Comparison of ENCODE assay signal across 8 cellular contexts in genomic region chr15:50908209-50909043, GRCh38. TPM values are rescaled to one million over a fixed set of nuclear protein-coding genes. Genes with fewer than 3 reads are reported as not detected.
DNase-seq lines count a peak whose midpoint lies in the region; ATAC-seq, FAIRE-seq and TF ChIP-seq lines count a peak whose summit lies in the region.

AP4E1 (plus strand) TSS chr15:50908683; CDS start chr15:50908779, 96 bp downstream.

- peak within 1 kb of the TSS; percentile 100 for H3K27ac ChIP-seq in RWPE1

- H3K4me1 Mint-ChIP-seq in activated T-helper 17 cell treated with anti-CD3 and anti-CD28 coated beads, Interleukin-2, amount 50 U/mL, for 72 hours = peaks cover 12% of the 10 kb centered on the region
- H3K4me1 Mint-ChIP-seq in natural killer cell = peaks cover 26 to 28% of the 10 kb centered on the region in 2 donors

- H3K27me3 Mint-ChIP-seq in activated T-helper 17 cell treated with anti-CD3 and anti-CD28 coated beads, Interleukin-2, amount 50 U/mL, for 72 hours = no peaks in the 10 kb centered on the region
- H3K27me3 Mint-ChIP-seq in natural killer cell (ENCODE audit: low read depth in 2 of 2) = no peaks in the 10 kb centered on the region

- intact Hi-C loops in natural killer cell (cut with micrococcal nuclease) = loop anchor here (1.0 to 10.0 kb wide), 6 partner anchors 36 to 1754 kb away; partner anchors contain the start of genes COPS2 and USP8

- peak; percentile 96 for TF ChIP-seq CTCF in RWPE1 (conservative IDR thresholded peaks at IDR 0.05; ENCODE audit: low read depth)
- peak; percentile 76 for TF ChIP-seq CTCF in fibroblast of mammary gland (conservative IDR thresholded peaks at IDR 0.05; ENCODE audit: control insufficient read depth, insufficient read depth, low read depth, low read length)
- peak; percentile 88 for TF ChIP-seq CTCF in natural killer cell (IDR thresholded peaks at IDR 0.05)

- peak within 1 kb of the TSS; percentile 90 for H3K4me3 Mint-ChIP-seq in activated T-helper 17 cell treated with anti-CD3 and anti-CD28 coated beads, Interleukin-2, amount 50 U/mL, for 72 hours
- H3K4me3 Mint-ChIP-seq in natural killer cell = peak within 1 kb of the TSS; percentile 95

- no peaks in the 10 kb centered on the region for H3K9me3 Mint-ChIP-seq in activated T-helper 17 cell treated with anti-CD3 and anti-CD28 coated beads, Interleukin-2, amount 50 U/mL, for 72 hours
- H3K9me3 Mint-ChIP-seq in natural killer cell = no peaks in the 10 kb centered on the region

- POLR2A ChIA-PET in RWPE1 (lab: Yijun Ruan, JAX; ENCODE audit: low non-redundant PET) = interaction anchor here (0.5 to 0.7 kb wide), 2 partner anchors 12 to 1616 kb away, joined by 5 to 6 read pairs; no protein-coding TSS in a partner anchor

- peaks cover 45% of the 10 kb centered on the region for H3K36me3 Mint-ChIP-seq in activated T-helper 17 cell treated with anti-CD3 and anti-CD28 coated beads, Interleukin-2, amount 50 U/mL, for 72 hours (ENCODE audit: low read depth)
- H3K36me3 Mint-ChIP-seq in natural killer cell = peaks cover 6% of the 10 kb centered on the region

- no peak for FAIRE-seq in H54 (lab: Jason Lieb, UNC)

- CTCF ChIA-PET in RWPE1 (lab: Yijun Ruan, JAX) = interaction anchor here (0.6 to 1.2 kb wide), 5 partner anchors 9 to 1620 kb away, joined by 3 to 12 read pairs (median 3); no protein-coding TSS in a partner anchor

- DNase-seq in G401 (ENCODE audit: low spot score) (peak; percentile 87), H54 (ENCODE audit: insufficient read length, low spot score) (peak; percentile 33), LoVo (ENCODE audit: low spot score) (peak; percentile 95), RWPE1 (ENCODE audit: low spot score) (peak; percentile 67), fibroblast of mammary gland (ENCODE audit: low read depth) (peak; percentile 93), natural killer cell (peak; percentile 95)
- DNase-seq in stimulated activated naive CD4-positive, alpha-beta T cell (lab: John Stamatoyannopoulos, UW) = peak; percentile 88 to 97 (median 92)

- peak; percentile 51 for TF ChIP-seq POLR2A in H54 (IDR thresholded peaks at IDR 0.05; ENCODE audit: low read depth, low read length)

- H3K27ac Mint-ChIP-seq in activated T-helper 17 cell treated with anti-CD3 and anti-CD28 coated beads, Interleukin-2, amount 50 U/mL, for 72 hours = peak within 1 kb of the TSS; percentile 96
- peak within 1 kb of the TSS; percentile 97 to 100 for H3K27ac Mint-ChIP-seq in natural killer cell

- H3K4me3 ChIP-seq in fibroblast of mammary gland (ENCODE audit: control insufficient read depth, low read depth, low read length) = peak within 1 kb of the TSS; percentile 89

- in situ Hi-C loops in G401 (cut with HindIII; ENCODE audit: low sequenced_read_pairs) = no loop called here

- peak; percentile 59 for ATAC-seq in activated T-helper 17 cell treated with anti-CD3 and anti-CD28 coated beads, Interleukin-2, amount 50 U/mL, for 72 hours (replicated peaks)
- peak; percentile 64 to 89 (median 71) for ATAC-seq in natural killer cell

RNA-seq across cellular contexts. Expression of gene AP4E1, which starts in this region (rescaled TPM):
- 7.9 and 10.5 TPM in 2 replicates for total RNA-seq in G401 (2014; rRNA removed; shearing (Covaris generic))
- total RNA-seq in activated T-helper 17 cell treated with anti-CD3 and anti-CD28 coated beads, Interleukin-2, amount 50 U/mL, for 72 hours = 10 to 100 TPM; 10.6 to 15.6 TPM
- 10 to 100 TPM; 13.1 to 14.5 (median 14.1) TPM for total RNA-seq in natural killer cell

Comparison
In these comparisons a context has a peak if more than half of its experiments do, and no peak if none do; other contexts are left out.
1. Peak in every context shown above with its lines: DNase-seq, ATAC-seq, H3K4me3 ChIP-seq and H3K27ac ChIP-seq.
2. DNase-seq: peak in every context shown above with its lines; median percentile 95 in LoVo; 95 in natural killer cell; 93 in fibroblast of mammary gland; 92 in stimulated activated naive CD4-positive, alpha-beta T cell; 87 in G401; 67 in RWPE1; 33 in H54.